19 cellular contexts compared by ENCODE assay signal in genomic region chr3:54900954-54901591, GRCh38. TPM values are rescaled to one million over a fixed set of nuclear protein-coding genes. Genes with fewer than 3 reads are reported as not detected.
A peak's percentile ranks its signal among the peaks of the same experiment; 100 is the strongest.
DNase-seq lines count a peak whose midpoint lies in the region; ATAC-seq and TF ChIP-seq lines count a peak whose summit lies in the region.
"Had no signal": no experiment of that assay in that cellular context is flagged by ENCODE, and none has a peak within 500 bp of the region (broad histone marks: within the 10 kb centered on the region; RNA-seq: fewer than 3 reads in every experiment).

No MANE protein-coding gene starts in this region.

- H3K79me1 ChIP-seq in neuronal stem cell (ENCODE audit: low read depth, low read length), result no peaks in the 10 kb centered on the region

- H3K23ac ChIP-seq in neuronal stem cell (ENCODE audit: low read depth, low read length, poor library complexity), result no peak overlapping the region

- H3K36me3 ChIP-seq in suprapubic skin, result no peaks in the 10 kb centered on the region
- no peaks in the 10 kb centered on the region for H3K36me3 ChIP-seq in neuronal stem cell (replicated peaks in 1 of 2; ENCODE audit: control insufficient read depth in 2 of 2, insufficient read depth in 2 of 2, low read length in 2 of 2)
- H3K36me3 ChIP-seq: neutrophil had no signal

- no peak overlapping the region for H2BK5ac ChIP-seq in neuronal stem cell (ENCODE audit: low read length)

- no peak overlapping the region for H3K18ac ChIP-seq in neuronal stem cell (ENCODE audit: low read length)

- H3K4me1 ChIP-seq in suprapubic skin (no peaks in the 10 kb centered on the region), neuronal stem cell (ENCODE audit: control insufficient read depth in 2 of 2, insufficient read depth in 1 of 2, low read depth in 1 of 2, low read length in 2 of 2) (no peaks in the 10 kb centered on the region)

- H2BK15ac ChIP-seq in neuronal stem cell (ENCODE audit: low read length), result no peak overlapping the region

- no peak overlapping the region for H2BK120ac ChIP-seq in neuronal stem cell (ENCODE audit: low read depth, low read length)

- H3K4me3 ChIP-seq in choroid plexus epithelial cell (ENCODE audit: low read depth, low read length) (no peak overlapping the region), suprapubic skin (no peak overlapping the region), neuronal stem cell (ENCODE audit: low read length in 2 of 2) (no peak overlapping the region)
- H3K4me3 ChIP-seq: PC-9, skin epidermis had no signal

- TF ChIP-seq CTCF in choroid plexus epithelial cell (conservative IDR thresholded peaks at IDR 0.05; ENCODE audit: low read depth, low read length) (no peak), suprapubic skin (IDR thresholded peaks at IDR 0.05) (no peak)

- no peak overlapping the region for H2BK12ac ChIP-seq in neuronal stem cell (ENCODE audit: low read length)

- no peak overlapping the region for H3K9ac ChIP-seq in neuronal stem cell (ENCODE audit: low read depth, low read length, poor library complexity)

- TF ChIP-seq POLR2A in suprapubic skin (IDR thresholded peaks at IDR 0.05), result no peak

- H3K9me3 ChIP-seq in suprapubic skin (no peaks in the 10 kb centered on the region), neuronal stem cell (replicated peaks in 1 of 2; ENCODE audit: control insufficient read depth in 2 of 2, insufficient read depth in 1 of 2, low read depth in 1 of 2, low read length in 2 of 2) (no peaks in the 10 kb centered on the region)
- H3K9me3 ChIP-seq: neutrophil had no signal

- ATAC-seq in HG03565 (IDR thresholded peaks at IDR 0.05; ENCODE audit: unreplicated experiment), result no peak

- H4K91ac ChIP-seq in neuronal stem cell (ENCODE audit: low read depth, low read length, poor library complexity), result no peak overlapping the region

- peak; percentile 96 for TF ChIP-seq EP300 in suprapubic skin (IDR thresholded peaks at IDR 0.05)

- 66% methylated on average over 8 of the region's 8 CpGs for WGBS in suprapubic skin
- no CpG with 5 or more reads among the region's 8 CpGs for WGBS in neuronal stem cell (ENCODE audit: extremely low coverage in 2 of 2, insufficient read length in 2 of 2, insufficient replicate concordance in 1 of 2), 2 donors

- H3K27ac ChIP-seq in suprapubic skin (peak overlapping the region; percentile 8), neuronal stem cell (replicated peaks; ENCODE audit: low read length) (no peak overlapping the region)
- H3K27ac ChIP-seq: neutrophil, PC-9, skin epidermis had no signal

- H3K14ac ChIP-seq in neuronal stem cell (ENCODE audit: low read length), result no peak overlapping the region

- H3K27me3 ChIP-seq in suprapubic skin, result no peaks in the 10 kb centered on the region
- no peaks in the 10 kb centered on the region for H3K27me3 ChIP-seq in neuronal stem cell (ENCODE audit: control insufficient read depth in 3 of 3, insufficient read depth in 3 of 3, low read depth in 1 of 3, low read length in 3 of 3)
- H3K27me3 ChIP-seq: neutrophil had no signal

- H2AK5ac ChIP-seq in neuronal stem cell (ENCODE audit: low read depth, low read length), result no peak overlapping the region

- H3K4me2 ChIP-seq in neuronal stem cell (ENCODE audit: insufficient read depth, low read length, poor library complexity, severe bottlenecking), result no peak overlapping the region
- H3K4me2 ChIP-seq: PC-9 had no signal

- peak; percentile 64 for DNase-seq in LHCN-M2 (ENCODE audit: low read depth)
- DNase-seq in choroid plexus epithelial cell (ENCODE audit: low read depth), result peak; percentile 71
- peak; percentile 41 for DNase-seq in iris pigment epithelial cell (ENCODE audit: low read depth)
- no peak for DNase-seq in suprapubic skin (ENCODE audit: low spot score in 2 of 2)
- DNase-seq in NCI-H510A (lab: John Stamatoyannopoulos, UW), result no peak
- DNase-seq in neuronal stem cell (ENCODE audit: low spot score), result no peak
- DNase-seq: activated CD4-positive, alpha-beta T cell treated with anti-CD3 and anti-CD28 coated beads, Interleukin-2, amount 50 U/mL, for 48 hours; activated T-cell treated with anti-CD3 and anti-CD28 coated beads, Interleukin-2, amount 50 U/mL, for 24 hours; C1 segment of cervical spinal cord; caudate nucleus; foreskin melanocyte; NCI-H2029 treated with DMSO at 0.1 percent for 48 hours; NCI-H524 treated with DMSO at 0.1 percent for 48 hours; PC-9 had no signal

- H3K4ac ChIP-seq in neuronal stem cell (ENCODE audit: low read length), result no peak overlapping the region

- no peak overlapping the region for H4K8ac ChIP-seq in neuronal stem cell (ENCODE audit: low read depth, low read length)

- no peak overlapping the region for H2AFZ ChIP-seq in neuronal stem cell (ENCODE audit: low read length)
- H2AFZ ChIP-seq: PC-9 had no signal

RNA-seq across cellular contexts. Expression of gene LRTM1, which starts 26.8 kb away (rescaled TPM):
- total RNA-seq in LHCN-M2 (2014; rRNA removed) (not detected in 2 replicates), suprapubic skin (not detected)
- not detected for polyA plus RNA-seq in LHCN-M2 (2012)
- polyA plus RNA-seq in neuronal stem cell (2013, experiment 1 of 2), result not detected
- polyA plus RNA-seq in neuronal stem cell (2013, experiment 2 of 2), result not detected
- total RNA-seq: mesenteric fat pad, PC-9 had no signal
- polyA plus RNA-seq: IgD-negative memory B cell had no signal

Comparison
In these comparisons a context has a peak if more than half of its experiments do, and no peak if none do; other contexts are left out.
1. DNase-seq: peak in LHCN-M2 (single experiment), choroid plexus epithelial cell (single experiment) and iris pigment epithelial cell (single experiment); none in suprapubic skin (0 of 2), NCI-H510A (single experiment) and neuronal stem cell (single experiment).